Comparison of ENCODE assay signal across 1 cellular context in genomic region chr4:34091451-34091850, GRCh38.
TF ChIP-seq lines count a peak whose summit lies in the region.

No MANE protein-coding gene starts in this region.

TF ChIP-seq in GM12878, 131 proteins besides CTCF, POLR2A, EP300 and RAD21 (continued from another document):
- TF ChIP-seq, protein P1, sequence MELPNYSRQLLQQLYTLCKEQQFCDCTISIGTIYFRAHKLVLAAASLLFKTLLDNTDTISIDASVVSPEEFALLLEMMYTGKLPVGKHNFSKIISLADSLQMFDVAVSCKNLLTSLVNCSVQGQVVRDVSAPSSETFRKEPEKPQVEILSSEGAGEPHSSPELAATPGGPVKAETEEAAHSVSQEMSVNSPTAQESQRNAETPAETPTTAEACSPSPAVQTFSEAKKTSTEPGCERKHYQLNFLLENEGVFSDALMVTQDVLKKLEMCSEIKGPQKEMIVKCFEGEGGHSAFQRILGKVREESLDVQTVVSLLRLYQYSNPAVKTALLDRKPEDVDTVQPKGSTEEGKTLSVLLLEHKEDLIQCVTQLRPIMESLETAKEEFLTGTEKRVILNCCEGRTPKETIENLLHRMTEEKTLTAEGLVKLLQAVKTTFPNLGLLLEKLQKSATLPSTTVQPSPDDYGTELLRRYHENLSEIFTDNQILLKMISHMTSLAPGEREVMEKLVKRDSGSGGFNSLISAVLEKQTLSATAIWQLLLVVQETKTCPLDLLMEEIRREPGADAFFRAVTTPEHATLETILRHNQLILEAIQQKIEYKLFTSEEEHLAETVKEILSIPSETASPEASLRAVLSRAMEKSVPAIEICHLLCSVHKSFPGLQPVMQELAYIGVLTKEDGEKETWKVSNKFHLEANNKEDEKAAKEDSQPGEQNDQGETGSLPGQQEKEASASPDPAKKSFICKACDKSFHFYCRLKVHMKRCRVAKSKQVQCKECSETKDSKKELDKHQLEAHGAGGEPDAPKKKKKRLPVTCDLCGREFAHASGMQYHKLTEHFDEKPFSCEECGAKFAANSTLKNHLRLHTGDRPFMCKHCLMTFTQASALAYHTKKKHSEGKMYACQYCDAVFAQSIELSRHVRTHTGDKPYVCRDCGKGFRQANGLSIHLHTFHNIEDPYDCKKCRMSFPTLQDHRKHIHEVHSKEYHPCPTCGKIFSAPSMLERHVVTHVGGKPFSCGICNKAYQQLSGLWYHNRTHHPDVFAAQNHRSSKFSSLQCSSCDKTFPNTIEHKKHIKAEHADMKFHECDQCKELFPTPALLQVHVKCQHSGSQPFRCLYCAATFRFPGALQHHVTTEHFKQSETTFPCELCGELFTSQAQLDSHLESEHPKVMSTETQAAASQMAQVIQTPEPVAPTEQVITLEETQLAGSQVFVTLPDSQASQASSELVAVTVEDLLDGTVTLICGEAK (IDR thresholded peaks at IDR 0.05; ENCODE audit: borderline replicate concordance) = no peak
- TF ChIP-seq SMARCA5 (IDR thresholded peaks at IDR 0.05) = no peak
- TF ChIP-seq NFIC (IDR thresholded peaks at IDR 0.05; ENCODE audit: low read depth, low read length) = no peak
- no peak for TF ChIP-seq RAD51 (IDR thresholded peaks at IDR 0.05)
- TF ChIP-seq MEF2B (IDR thresholded peaks at IDR 0.05; ENCODE audit: partially characterized antibody, poor library complexity, severe bottlenecking) = no peak
